19 cellular contexts compared by ENCODE assay signal in genomic region chr7:21336743-21337142, GRCh38.
A peak's percentile ranks its signal among the peaks of the same experiment; 100 is the strongest.
DNase-seq lines count a peak whose midpoint lies in the region; ATAC-seq and TF ChIP-seq lines count a peak whose summit lies in the region.
"Had no signal": no experiment of that assay in that cellular context is flagged by ENCODE, and none has a peak within 500 bp of the region (broad histone marks: within the 10 kb centered on the region; RNA-seq: fewer than 3 reads in every experiment).

No MANE protein-coding gene starts in this region.

- no peak overlapping the region for H3K9ac ChIP-seq in H9 (ENCODE audit: extremely low read depth, insufficient read length, low read length)
- H3K9ac ChIP-seq: KMS-11 had no signal

- no peaks in the 10 kb centered on the region for H3K27me3 Mint-ChIP-seq in T-helper 2 cell treated with Interferon-gamma antibody and Interleukin-4, amounts not matched to agents 5 μg/mL and 100 μg/mL, for 36 hours (ENCODE audit: low read depth)
- H3K27me3 Mint-ChIP-seq in immature natural killer cell (ENCODE audit: low read depth in 3 of 3) (peaks cover 0 to 2% (median 1%) of the 10 kb centered on the region in 3 donors), H9 (ENCODE audit: low read depth) (peaks cover 1% of the 10 kb centered on the region; the same call in 1 of the 2 replicates)

- H2BK5ac ChIP-seq in H9 (ENCODE audit: insufficient read length, low read length), result no peak overlapping the region

- no peak overlapping the region for H3K23ac ChIP-seq in H9 (ENCODE audit: insufficient read length, low read depth, low read length)

- no peak overlapping the region for H4K8ac ChIP-seq in H9 (replicated peaks; ENCODE audit: insufficient read length, low read depth, low read length)

- POLR2A ChIA-PET in GM10248 (lab: Yijun Ruan, JAX), result no interaction called here

- H3K4ac ChIP-seq in H9 (ENCODE audit: low read depth, low read length), result no peak overlapping the region

- no peaks in the 10 kb centered on the region for H3K79me2 ChIP-seq in H9 (ENCODE audit: insufficient read depth, low read length)

- H4K5ac ChIP-seq in H9 (ENCODE audit: insufficient read length, low read depth, low read length), result no peak overlapping the region

- no peak for DNase-seq in T-helper 2 cell treated with Interferon-gamma antibody and Interleukin-4, amounts not matched to agents 5 μg/mL and 100 μg/mL, for 36 hours (ENCODE audit: low spot score)
- DNase-seq in T-helper 2 cell (no peak), immature natural killer cell (no peak), GM10248 (ENCODE audit: extremely low spot score) (no peak), H9 (no peak)
- no peak for DNase-seq in stimulated activated effector memory CD8-positive, alpha-beta T cell treated with anti-CD3 and anti-CD28 coated beads, Interleukin-12 subunit alpha, Interleukin-12 subunit beta, amount 100 ng/mL, for 72 hours (ENCODE audit: low spot score in 2 of 2)
- DNase-seq: AML-193, H7, HFFc6, IMR-90, NCI-H1105, NCI-H1694, NCI-H2081 treated with DMSO at 0.1 percent for 48 hours, NCI-H2171 treated with DMSO at 0.1 percent for 48 hours, NCI-H526, Right ventricle myocardium superior had no signal

- no peak overlapping the region for H3K56ac ChIP-seq in H9 (ENCODE audit: insufficient read length, low read depth, low read length)

- CTCF ChIA-PET in GM10248 (lab: Yijun Ruan, JAX), result no interaction called here

- H2BK120ac ChIP-seq in H9 (ENCODE audit: low read depth, low read length, poor library complexity, severe bottlenecking), result no peak overlapping the region

- H3K23me2 ChIP-seq in H9 (ENCODE audit: insufficient read length, low read depth, low read length, poor library complexity, severe bottlenecking), result no peaks in the 10 kb centered on the region

- no peak overlapping the region for H2BK12ac ChIP-seq in H9 (ENCODE audit: insufficient read length, low read depth, low read length)

- H3K9me3 ChIP-seq in H9 (ENCODE audit: control insufficient read depth, low read depth, low read length), result no peaks in the 10 kb centered on the region

- H3K27me3 ChIP-seq in H9 (ENCODE audit: insufficient read depth, low read length), result no peaks in the 10 kb centered on the region

- H3K18ac ChIP-seq in H9 (ENCODE audit: insufficient read length, low read depth, low read length), result no peak overlapping the region

- no peak overlapping the region for H2AFZ ChIP-seq in H9 (ENCODE audit: low read length)

- H3K4me1 ChIP-seq in H9 (ENCODE audit: insufficient read depth, low read length), result no peaks in the 10 kb centered on the region

- no peak overlapping the region for H3K14ac ChIP-seq in H9 (ENCODE audit: insufficient read depth, low read length)

- H2AK5ac ChIP-seq in H9 (ENCODE audit: insufficient read length, low read length), result no peak overlapping the region

- H3K4me3 Mint-ChIP-seq in T-helper 2 cell treated with Interferon-gamma antibody and Interleukin-4, amounts not matched to agents 5 μg/mL and 100 μg/mL, for 36 hours, result no peak overlapping the region
- H3K4me3 Mint-ChIP-seq in immature natural killer cell, result no peak overlapping the region
- H3K4me3 Mint-ChIP-seq in stimulated activated effector memory CD8-positive, alpha-beta T cell treated with anti-CD3 and anti-CD28 coated beads, Interleukin-12 subunit alpha, Interleukin-12 subunit beta, amount 100 ng/mL, for 72 hours, result no peak overlapping the region
- no peak overlapping the region for H3K4me3 Mint-ChIP-seq in H9
- H3K4me3 Mint-ChIP-seq: HFFc6 had no signal

- no peak overlapping the region for H3T11ph ChIP-seq in H9 (ENCODE audit: low read length)

- H2BK15ac ChIP-seq in H9 (ENCODE audit: low read depth, low read length), result no peak overlapping the region

- TF ChIP-seq CTCF in GM10248 (IDR thresholded peaks at IDR 0.05; ENCODE audit: control extremely low read depth, extremely low read depth, low read depth, missing control alignments) (no peak), H9 (conservative IDR thresholded peaks at IDR 0.05) (no peak)

- H4K91ac ChIP-seq in H9 (ENCODE audit: insufficient read length, low read depth, low read length), result no peak overlapping the region

- no peak overlapping the region for H3K27ac ChIP-seq in H9 (ENCODE audit: insufficient read length, low read depth, low read length)
- H3K27ac ChIP-seq: C4-2B, KMS-11 had no signal

- no peaks in the 10 kb centered on the region for H3K79me1 ChIP-seq in H9 (ENCODE audit: insufficient read depth, low read depth, low read length, poor library complexity, severe bottlenecking)

- H3K36me3 Mint-ChIP-seq in T-helper 2 cell treated with Interferon-gamma antibody and Interleukin-4, amounts not matched to agents 5 μg/mL and 100 μg/mL, for 36 hours (ENCODE audit: low read depth), result peaks cover 47% of the 10 kb centered on the region
- H3K36me3 Mint-ChIP-seq in immature natural killer cell (no peaks in the 10 kb centered on the region), H9 (ENCODE audit: insufficient read depth in 1 of 3, low read depth in 3 of 3) (0 out of 7 replicates have a peak, but pooled peaks cover 0 to 5% (median 0%) of the 10 kb centered on the region in 3 experiments)
- peaks cover 6% of the 10 kb centered on the region for H3K36me3 Mint-ChIP-seq in stimulated activated effector memory CD8-positive, alpha-beta T cell treated with anti-CD3 and anti-CD28 coated beads, Interleukin-12 subunit alpha, Interleukin-12 subunit beta, amount 100 ng/mL, for 72 hours

- WGBS in H9 (ENCODE audit: extremely low coverage, insufficient read length, low lambda C conversion rate), result no CpG with 5 or more reads among the region's 7 CpGs

- no peak overlapping the region for H2BK20ac ChIP-seq in H9 (ENCODE audit: low read depth, low read length, poor library complexity, severe bottlenecking)

- H3K27ac Mint-ChIP-seq in T-helper 2 cell treated with Interferon-gamma antibody and Interleukin-4, amounts not matched to agents 5 μg/mL and 100 μg/mL, for 36 hours, result peak overlapping the region; percentile 2
- H3K27ac Mint-ChIP-seq in immature natural killer cell (peak overlapping the region; percentile 1 to 78 (median 25)), H9 (no peak overlapping the region)
- peak overlapping the region; percentile 3 for H3K27ac Mint-ChIP-seq in stimulated activated effector memory CD8-positive, alpha-beta T cell treated with anti-CD3 and anti-CD28 coated beads, Interleukin-12 subunit alpha, Interleukin-12 subunit beta, amount 100 ng/mL, for 72 hours
- H3K27ac Mint-ChIP-seq: HFFc6 had no signal

- peaks cover 42% of the 10 kb centered on the region for H3K9me3 Mint-ChIP-seq in T-helper 2 cell treated with Interferon-gamma antibody and Interleukin-4, amounts not matched to agents 5 μg/mL and 100 μg/mL, for 36 hours
- H3K9me3 Mint-ChIP-seq in immature natural killer cell (peaks cover 0 to 2% (median 0%) of the 10 kb centered on the region in 6 donors), H9 (peaks cover 6 to 8% of the 10 kb centered on the region in 2 experiments; a peak in 3 of 5 replicates)
- peaks cover 2% of the 10 kb centered on the region for H3K9me3 Mint-ChIP-seq in stimulated activated effector memory CD8-positive, alpha-beta T cell treated with anti-CD3 and anti-CD28 coated beads, Interleukin-12 subunit alpha, Interleukin-12 subunit beta, amount 100 ng/mL, for 72 hours

- no peak overlapping the region for H3K4me2 ChIP-seq in H9 (ENCODE audit: insufficient read depth, insufficient read length, low read length)
- H3K4me2 ChIP-seq: KMS-11 had no signal

- no peaks in the 10 kb centered on the region for H4K20me1 ChIP-seq in H9 (ENCODE audit: control insufficient read depth, insufficient read depth, insufficient read length)

- ATAC-seq in GM19351 (IDR thresholded peaks at IDR 0.05; ENCODE audit: unreplicated experiment), result peak; percentile 69
- ATAC-seq in stimulated activated effector memory CD8-positive, alpha-beta T cell treated with anti-CD3 and anti-CD28 coated beads, Interleukin-12 subunit alpha, Interleukin-12 subunit beta, amount 100 ng/mL, for 72 hours, result no peak

- H3K4me1 Mint-ChIP-seq in T-helper 2 cell treated with Interferon-gamma antibody and Interleukin-4, amounts not matched to agents 5 μg/mL and 100 μg/mL, for 36 hours (ENCODE audit: low read depth), result peaks cover 53% of the 10 kb centered on the region
- H3K4me1 Mint-ChIP-seq in immature natural killer cell (peaks cover 48 to 60% of the 10 kb centered on the region in 2 donors), H9 (peaks cover 2 to 3% of the 10 kb centered on the region in 2 experiments; a peak in 1 of 4 replicates)
- H3K4me1 Mint-ChIP-seq in stimulated activated effector memory CD8-positive, alpha-beta T cell treated with anti-CD3 and anti-CD28 coated beads, Interleukin-12 subunit alpha, Interleukin-12 subunit beta, amount 100 ng/mL, for 72 hours, result peaks cover 44% of the 10 kb centered on the region

Comparison
In these comparisons a context has a peak if more than half of its experiments do, and no peak if none do; other contexts are left out.
1. H3K27ac Mint-ChIP-seq: peak in T-helper 2 cell treated with Interferon-gamma antibody and Interleukin-4, amounts not matched to agents 5 μg/mL and 100 μg/mL, for 36 hours (single experiment), immature natural killer cell (6 of 6) and stimulated activated effector memory CD8-positive, alpha-beta T cell treated with anti-CD3 and anti-CD28 coated beads, Interleukin-12 subunit alpha, Interleukin-12 subunit beta, amount 100 ng/mL, for 72 hours (single experiment); none in H9 (0 of 3).